20 cellular contexts compared by ENCODE assay signal in genomic region chr6:130679684-130680083, GRCh38.
DNase-seq lines count a peak whose midpoint lies in the region; ATAC-seq and TF ChIP-seq lines count a peak whose summit lies in the region.
"Had no signal": no experiment of that assay in that cellular context is flagged by ENCODE, and none has a peak within 500 bp of the region (broad histone marks: within the 10 kb centered on the region; RNA-seq: fewer than 3 reads in every experiment).

No MANE protein-coding gene starts in this region.

- no TSS peak for BruUV-seq in OCI-LY7 (replicated peaks; lab: Mats Ljungman, UMichigan)

- TF ChIP-seq CTCF in ascending aorta (IDR thresholded peaks at IDR 0.05) = no peak
- no peak for TF ChIP-seq CTCF in gastroesophageal sphincter (IDR thresholded peaks at IDR 0.05)
- TF ChIP-seq CTCF in OCI-LY7 (conservative IDR thresholded peaks at IDR 0.05; ENCODE audit: low read length) = no peak

- no peak overlapping the region for H3K4me2 ChIP-seq in OCI-LY7 (ENCODE audit: low read length)

- H3K4me1 ChIP-seq in ascending aorta = peaks cover 0 to 14% of the 10 kb centered on the region in 2 donors
- peaks cover 0 to 7% (median 4%) of the 10 kb centered on the region in 3 donors for H3K4me1 ChIP-seq in gastroesophageal sphincter
- peaks cover 0 to 2% (median 0%) of the 10 kb centered on the region in 3 donors for H3K4me1 ChIP-seq in skeletal muscle tissue (ENCODE audit: control insufficient read depth in 3 of 3, insufficient read depth in 3 of 3, low read length in 3 of 3)
- H3K4me1 ChIP-seq in OCI-LY7 (ENCODE audit: insufficient read depth, low read length, poor library complexity, severe bottlenecking) = no peaks in the 10 kb centered on the region
- H3K4me1 ChIP-seq: spleen had no signal

- H3K9me3 ChIP-seq in ascending aorta (peaks cover 0 to 11% of the 10 kb centered on the region in 2 donors), gastroesophageal sphincter (peaks cover 0 to 17% (median 0%) of the 10 kb centered on the region in 3 donors), skeletal muscle tissue (ENCODE audit: control insufficient read depth in 3 of 3, low read length in 3 of 3) (peaks cover 0 to 8% (median 0%) of the 10 kb centered on the region in 3 donors), OCI-LY7 (ENCODE audit: low read length) (no peaks in the 10 kb centered on the region)

- peak; percentile 23 for DNase-seq in GM03348 (ENCODE audit: low spot score)
- DNase-seq in ascending aorta (ENCODE audit: low spot score in 2 of 2) = no peak
- DNase-seq in glomerular visceral epithelial cell (ENCODE audit: extremely low spot score) = no peak
- DNase-seq in OCI-LY7 (ENCODE audit: low spot score) = no peak
- DNase-seq: activated CD4-positive, alpha-beta T cell treated with anti-CD3 and anti-CD28 coated beads for 48 hours; activated CD8-positive, alpha-beta memory T cell treated with anti-CD3 and anti-CD28 coated beads, Interleukin-2, amount 10 ng/mL, durations not matched to agents 7 days and 5 days; C1 segment of cervical spinal cord; caudate nucleus; dorsolateral prefrontal cortex; glutamatergic neuron; NCI-H1417 treated with DMSO at 0.1 percent for 48 hours; NCI-H2171; NCI-H526 treated with DMSO at 0.1 percent for 48 hours; spleen had no signal

- ATAC-seq in gastroesophageal sphincter (peak; percentile 14), HG03354 (IDR thresholded peaks at IDR 0.05; ENCODE audit: poor library complexity, severe bottlenecking, unreplicated experiment) (no peak), HG03196 (IDR thresholded peaks at IDR 0.05; ENCODE audit: unreplicated experiment) (no peak)
- ATAC-seq: activated CD8-positive, alpha-beta memory T cell treated with anti-CD3 and anti-CD28 coated beads, Interleukin-2, amount 10 ng/mL, durations not matched to agents 7 days and 5 days; left lobe of liver had no signal

- H3K27me3 ChIP-seq in ascending aorta (no peaks in the 10 kb centered on the region), gastroesophageal sphincter (no peaks in the 10 kb centered on the region), skeletal muscle tissue (ENCODE audit: control insufficient read depth in 3 of 3, insufficient read depth in 3 of 3, low read length in 3 of 3) (no peaks in the 10 kb centered on the region)
- H3K27me3 ChIP-seq: dorsolateral prefrontal cortex, spleen had no signal

- intact Hi-C loops in ascending aorta (cut with DNase I) (loop anchor here (10.0 kb wide), 1 partner anchor 455 kb away; the partner anchor contains the start of gene AKAP7), OCI-LY7 (cut with micrococcal nuclease; ENCODE audit: unreplicated experiment) (no loop called here)

- H3K9me2 ChIP-seq in OCI-LY7 (ENCODE audit: insufficient read depth, low read length) = no peaks in the 10 kb centered on the region

- H3K36me3 ChIP-seq in ascending aorta (no peaks in the 10 kb centered on the region), gastroesophageal sphincter (no peaks in the 10 kb centered on the region), skeletal muscle tissue (ENCODE audit: control insufficient read depth in 3 of 3, insufficient read depth in 3 of 3, low read length in 3 of 3) (no peaks in the 10 kb centered on the region), OCI-LY7 (ENCODE audit: insufficient read depth, low read length) (no peaks in the 10 kb centered on the region)
- H3K36me3 ChIP-seq: spleen had no signal

- H3K27ac ChIP-seq in ascending aorta = peak overlapping the region; percentile 64 to 73
- H3K27ac ChIP-seq in gastroesophageal sphincter = peak overlapping the region in 3 of 4 donors; percentile 43 to 58 (median 56)
- H3K27ac ChIP-seq in skeletal muscle tissue (ENCODE audit: low read depth, low read length) = peak overlapping the region; percentile 49
- no peak overlapping the region for H3K27ac ChIP-seq in OCI-LY7 (ENCODE audit: low read depth, low read length, poor library complexity, severe bottlenecking)
- H3K27ac ChIP-seq: dorsolateral prefrontal cortex, epithelial cell of prostate, spleen had no signal

- H3K4me3 ChIP-seq in ascending aorta (peak overlapping the region in 1 of 2 donors; percentile 2), gastroesophageal sphincter (no peak overlapping the region), skeletal muscle tissue (ENCODE audit: low read length in 3 of 3) (no peak overlapping the region), OCI-LY7 (ENCODE audit: low read depth, low read length, poor library complexity, severe bottlenecking) (no peak overlapping the region)
- H3K4me3 ChIP-seq: dorsolateral prefrontal cortex, spleen had no signal

- no peak overlapping the region for H3K9ac ChIP-seq in skeletal muscle tissue (ENCODE audit: low read depth in 1 of 3, low read length in 3 of 3)

- WGBS in gastroesophageal sphincter (ENCODE audit: low coverage in 1 of 2), 2 donors = 22 to 63% methylated on average over 2 of the region's 2 CpGs

- H3K79me2 ChIP-seq in OCI-LY7 (ENCODE audit: insufficient read depth, low read depth, low read length) = no peaks in the 10 kb centered on the region

- POLR2A ChIA-PET in OCI-LY7 (lab: Charles Lee) = interaction anchor here (1.0 kb wide), 1 partner anchor 649 kb away, joined by 4 read pairs; no protein-coding TSS in a partner anchor

- no peak for TF ChIP-seq EP300 in gastroesophageal sphincter (IDR thresholded peaks at IDR 0.05)

- H4K20me1 ChIP-seq in OCI-LY7 (ENCODE audit: insufficient read depth, low read length) = 0 out of 2 replicates have a peak, but pooled peaks cover 4% of the 10 kb centered on the region

- H2AFZ ChIP-seq in OCI-LY7 (ENCODE audit: low read length) = no peak overlapping the region

- CTCF ChIA-PET in OCI-LY7 (lab: Charles Lee; ENCODE audit: unreplicated experiment) = no interaction called here

- TF ChIP-seq POLR2A in gastroesophageal sphincter (IDR thresholded peaks at IDR 0.05) = no peak
